In genomic region chr12:124363376-124363965, GRCh38 we compare ENCODE assay signal across 26 cellular contexts.
DNase-seq lines count a peak whose midpoint lies in the region; ATAC-seq and TF ChIP-seq lines count a peak whose summit lies in the region.
"Had no signal": no experiment of that assay in that cellular context is flagged by ENCODE, and none has a peak within 500 bp of the region (broad histone marks: within the 10 kb centered on the region; RNA-seq: fewer than 3 reads in every experiment).

No MANE protein-coding gene starts in this region.

- H3K9me3 ChIP-seq in A673 (ENCODE audit: low read depth, low read length, poor library complexity, severe bottlenecking): no peaks in the 10 kb centered on the region
- no peaks in the 10 kb centered on the region for H3K9me3 ChIP-seq in Karpas-422 (ENCODE audit: low read length)
- H3K9me3 ChIP-seq: BE2C, lower lobe of right lung, mucosa of descending colon, SK-N-SH, upper lobe of left lung had no signal

- DNase-seq in A673 (ENCODE audit: low spot score) (no peak), Karpas-422 (no peak), dermis microvascular lymphatic vessel endothelial cell (ENCODE audit: low read depth in 2 of 2) (peak; percentile 18 to 32), sciatic nerve (ENCODE audit: low spot score) (no peak), NCI-H446 treated with DMSO at 0.1 percent for 48 hours (lab: John Stamatoyannopoulos, UW) (no peak), GF-D8 (lab: John Stamatoyannopoulos, UW) (no peak), GM20000 (ENCODE audit: low spot score) (no peak)
- DNase-seq: ACHN; activated CD4-positive, alpha-beta memory T cell treated with anti-CD3 and anti-CD28 coated beads, Interleukin-2, amount 10 ng/mL, durations not matched to agents 7 days and 5 days; activated CD4-positive, CD25-positive, alpha-beta regulatory T cell treated with anti-CD3 and anti-CD28 coated beads, Interleukin-2, amount 50 U/mL, for 72 hours; activated T-cell treated with anti-CD3 and anti-CD28 coated beads for 4 hours; aorta; BE2C; central memory CD4-positive, alpha-beta T cell; KG1; lower lobe of right lung; MM.1S; mucosa of descending colon; NCI-H1436; NCI-H2081 treated with DMSO at 0.1 percent for 48 hours; NCI-H446; posterior cingulate gyrus; SK-N-SH; stimulated activated naive CD8-positive, alpha-beta T cell treated with anti-CD3 and anti-CD28 coated beads, Interleukin-15, Interleukin-2, amounts not matched to agents 100 U/mL and 50 U/mL, for 24 hours had no signal

- H3K27me3 ChIP-seq in A673 (replicated peaks; ENCODE audit: insufficient read depth, low read depth, low read length, poor library complexity): no peaks in the 10 kb centered on the region
- no peaks in the 10 kb centered on the region for H3K27me3 ChIP-seq in Karpas-422 (ENCODE audit: low read length)
- H3K27me3 ChIP-seq: BE2C, upper lobe of left lung had no signal

- H2AFZ ChIP-seq in Karpas-422 (ENCODE audit: low read length): no peak overlapping the region

- TF ChIP-seq CTCF in A673 (conservative IDR thresholded peaks at IDR 0.05; ENCODE audit: low read depth, low read length) (no peak), GM20000 (IDR thresholded peaks at IDR 0.05; ENCODE audit: extremely low read depth, missing control alignments) (no peak)

- H3K36me3 ChIP-seq in A673 (ENCODE audit: insufficient read depth, low read length, poor library complexity, severe bottlenecking) (peaks cover 16% of the 10 kb centered on the region), Karpas-422 (ENCODE audit: insufficient read depth, low read length) (peaks cover 4% of the 10 kb centered on the region)

- H3K4me2 ChIP-seq in Karpas-422 (ENCODE audit: low read depth, low read length, poor library complexity, severe bottlenecking): no peak overlapping the region
- H3K4me2 ChIP-seq: SK-N-SH had no signal

- no peak overlapping the region for H3K9ac ChIP-seq in Karpas-422 (ENCODE audit: low read length)
- H3K9ac ChIP-seq: SK-N-SH had no signal

- no peaks in the 10 kb centered on the region for H3K9me2 ChIP-seq in Karpas-422 (replicated peaks; ENCODE audit: insufficient read depth, low read length)
- H3K9me2 ChIP-seq: SK-N-SH had no signal

- no TSS peak for BruUV-seq in A673 (replicated peaks; lab: Mats Ljungman, UMichigan)

- no peak overlapping the region for H3K4me3 ChIP-seq in A673 (ENCODE audit: low read depth, low read length, poor library complexity, severe bottlenecking)
- no peak overlapping the region for H3K4me3 ChIP-seq in Karpas-422 (ENCODE audit: low read length)
- H3K4me3 ChIP-seq: lower lobe of right lung, mucosa of descending colon, upper lobe of left lung had no signal

- H3K27ac ChIP-seq in A673 (ENCODE audit: low read depth, low read length, poor library complexity, severe bottlenecking) (peak overlapping the region; percentile 42), Karpas-422 (ENCODE audit: low read length) (peak overlapping the region; percentile 74)
- H3K27ac ChIP-seq: lower lobe of right lung had no signal

- CTCF ChIA-PET in A673 (lab: Charles Lee): no interaction called here

- peaks cover under 1% of the 10 kb centered on the region; the same call in 1 of the 2 replicates for H4K20me1 ChIP-seq in Karpas-422 (ENCODE audit: insufficient read depth, low read depth, low read length)

- intact Hi-C loops in A673 (cut with micrococcal nuclease; ENCODE audit: unreplicated experiment) (no loop called here), sciatic nerve (cut with DNase I) (no loop called here)

- peaks cover 11% of the 10 kb centered on the region for H3K79me2 ChIP-seq in Karpas-422 (ENCODE audit: low read length)

- no peaks in the 10 kb centered on the region for H3K4me1 ChIP-seq in A673 (ENCODE audit: insufficient read depth, low read length, poor library complexity, severe bottlenecking)
- peaks cover 58% of the 10 kb centered on the region for H3K4me1 ChIP-seq in Karpas-422 (ENCODE audit: low read length)

- ATAC-seq in sciatic nerve: peak; percentile 6
- ATAC-seq in HG02763 (IDR thresholded peaks at IDR 0.05; ENCODE audit: unreplicated experiment): no peak
- ATAC-seq: lower lobe of right lung; mucosa of descending colon; stimulated activated naive CD8-positive, alpha-beta T cell treated with anti-CD3 and anti-CD28 coated beads, Interleukin-15, Interleukin-2, amounts not matched to agents 100 U/mL and 50 U/mL, for 24 hours had no signal

- POLR2A ChIA-PET in A673 (lab: Charles Lee; ENCODE audit: low non-redundant PET): no interaction called here

Comparison
In these comparisons a context has a peak if more than half of its experiments do, and no peak if none do; other contexts are left out.
1. DNase-seq: peak in dermis microvascular lymphatic vessel endothelial cell (2 of 2); none in A673 (single experiment), Karpas-422 (single experiment), sciatic nerve (single experiment), NCI-H446 treated with DMSO at 0.1 percent for 48 hours (single experiment), GF-D8 (single experiment) and GM20000 (single experiment).